22 cellular contexts compared by ENCODE assay signal in the genomic region with DNA sequence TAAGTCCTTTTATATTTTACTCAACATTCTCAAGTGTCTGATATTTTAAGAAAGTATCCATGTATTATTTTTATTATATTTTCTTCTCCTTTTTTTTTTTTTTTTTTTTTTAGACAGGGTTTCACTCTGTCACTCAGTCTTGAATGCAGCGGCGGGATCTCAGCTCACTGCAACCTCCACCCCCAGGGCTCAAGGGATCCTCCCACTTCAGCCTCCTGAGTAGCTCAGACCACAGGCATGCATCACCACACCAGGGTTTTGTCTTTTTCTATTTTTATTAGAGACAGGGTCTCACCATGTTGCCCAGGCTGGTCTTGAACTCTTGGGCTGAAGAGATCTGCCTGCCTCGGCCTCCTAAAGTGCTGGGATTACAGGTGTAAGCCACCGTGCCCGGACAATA.
DNase-seq lines count a peak whose midpoint lies in the region; ATAC-seq and TF ChIP-seq lines count a peak whose summit lies in the region.
"Had no signal": no experiment of that assay in that cellular context is flagged by ENCODE, and none has a peak within 500 bp of the region (broad histone marks: within the 10 kb centered on the region; RNA-seq: fewer than 3 reads in every experiment).

No MANE protein-coding gene starts in this region.

- TF ChIP-seq CTCF in MCF 10A (IDR thresholded peaks at IDR 0.05; ENCODE audit: unreplicated experiment) (no peak), psoas muscle (IDR thresholded peaks at IDR 0.05) (no peak)

- H3K4me3 ChIP-seq in psoas muscle = no peak overlapping the region
- H3K4me3 ChIP-seq: cardiac muscle cell, gastrocnemius medialis, SK-N-MC had no signal

- ATAC-seq in GM19324 (IDR thresholded peaks at IDR 0.05; ENCODE audit: low FRiP score, unreplicated experiment) (peak; percentile 5), GM21526 (IDR thresholded peaks at IDR 0.05; ENCODE audit: low FRiP score, unreplicated experiment) (peak; percentile 28), HG03039 (IDR thresholded peaks at IDR 0.05; ENCODE audit: unreplicated experiment) (peak; percentile 11), psoas muscle (no peak)
- ATAC-seq: gastrocnemius medialis, Panc1 had no signal

- no peak overlapping the region for H3K4me3 Mint-ChIP-seq in dendritic cell treated with granulocyte-macrophage colony-stimulating factor and Interleukin-4, amounts not matched to agents 40 ng/mL and 50 ng/mL, for 4 days
- H3K4me3 Mint-ChIP-seq in MCF 10A (ENCODE audit: unreplicated experiment) = no peak overlapping the region
- H3K4me3 Mint-ChIP-seq: activated CD4-positive, alpha-beta T cell treated with anti-CD3 and anti-CD28 coated beads for 36 hours; CD8-positive, alpha-beta memory T cell; H9; nephron progenitor cell had no signal

- H3K27ac ChIP-seq in psoas muscle = no peak overlapping the region
- H3K27ac ChIP-seq: cardiac muscle cell, gastrocnemius medialis, SK-N-MC had no signal

- no peak for DNase-seq in NCI-H82 treated with DMSO at 0.1 percent for 48 hours (lab: John Stamatoyannopoulos, UW; ENCODE audit: unreplicated experiment)
- no peak for DNase-seq in MCF 10A (ENCODE audit: unreplicated experiment)
- DNase-seq in T1000 (lab: John Stamatoyannopoulos, UW) = no peak
- no peak for DNase-seq in psoas muscle
- DNase-seq: activated CD4-positive, alpha-beta T cell treated with anti-CD3 and anti-CD28 coated beads for 36 hours; activated effector memory CD4-positive, alpha-beta T cell treated with anti-CD3 and anti-CD28 coated beads, Interleukin-2, amount 50 U/mL, for 16 hours; CD8-positive, alpha-beta memory T cell; erythroblast; gastrocnemius medialis; H9; NCI-H1048; NCI-H69; nephron progenitor cell; stimulated activated CD4-positive, alpha-beta T cell treated with anti-CD3 and anti-CD28 coated beads, Interleukin-2, amount 100 ng/mL, for 48 hours had no signal

- H3K27ac Mint-ChIP-seq in dendritic cell treated with granulocyte-macrophage colony-stimulating factor and Interleukin-4, amounts not matched to agents 40 ng/mL and 50 ng/mL, for 4 days = peak overlapping the region; percentile 71
- H3K27ac Mint-ChIP-seq in MCF 10A (ENCODE audit: low read depth, unreplicated experiment) = no peak overlapping the region
- H3K27ac Mint-ChIP-seq: activated CD4-positive, alpha-beta T cell treated with anti-CD3 and anti-CD28 coated beads for 36 hours; CD8-positive, alpha-beta memory T cell; H9; nephron progenitor cell; progenitor cell of endocrine pancreas had no signal

- POLR2A ChIA-PET in MCF 10A (lab: Yijun Ruan, JAX) = no interaction called here

- H3K4me1 ChIP-seq in psoas muscle = peaks cover 3% of the 10 kb centered on the region

- CTCF ChIA-PET in MCF 10A (lab: Yijun Ruan, JAX) = no interaction called here

- H3K36me3 Mint-ChIP-seq in dendritic cell treated with granulocyte-macrophage colony-stimulating factor and Interleukin-4, amounts not matched to agents 40 ng/mL and 50 ng/mL, for 4 days (ENCODE audit: low read depth) = no peaks in the 10 kb centered on the region
- H3K36me3 Mint-ChIP-seq in MCF 10A (ENCODE audit: insufficient read depth, unreplicated experiment) = no peaks in the 10 kb centered on the region
- H3K36me3 Mint-ChIP-seq: CD8-positive, alpha-beta memory T cell had no signal

- no peaks in the 10 kb centered on the region for H3K9me3 ChIP-seq in psoas muscle
- H3K9me3 ChIP-seq: gastrocnemius medialis had no signal

- BruUV-seq in MCF 10A (replicated peaks; lab: Mats Ljungman, UMichigan) = no TSS peak

- no peaks in the 10 kb centered on the region for H3K27me3 Mint-ChIP-seq in dendritic cell treated with granulocyte-macrophage colony-stimulating factor and Interleukin-4, amounts not matched to agents 40 ng/mL and 50 ng/mL, for 4 days
- no peaks in the 10 kb centered on the region for H3K27me3 Mint-ChIP-seq in MCF 10A (ENCODE audit: insufficient read depth, unreplicated experiment)
- H3K27me3 Mint-ChIP-seq: activated CD4-positive, alpha-beta T cell treated with anti-CD3 and anti-CD28 coated beads for 36 hours; progenitor cell of endocrine pancreas had no signal

- intact Hi-C loops in dendritic cell treated with granulocyte-macrophage colony-stimulating factor and Interleukin-4, amounts not matched to agents 40 ng/mL and 50 ng/mL, for 4 days (cut with micrococcal nuclease) = no loop called here
- intact Hi-C loops in MCF 10A (cut with micrococcal nuclease) (no loop called here), psoas muscle (cut with DNase I) (no loop called here)

- 87 to 100% (median 97%) methylated on average over 5 of the region's 5 CpGs for WGBS in psoas muscle, 3 donors

- peaks cover 18% of the 10 kb centered on the region for H3K4me1 Mint-ChIP-seq in dendritic cell treated with granulocyte-macrophage colony-stimulating factor and Interleukin-4, amounts not matched to agents 40 ng/mL and 50 ng/mL, for 4 days (ENCODE audit: low read depth)
- no peaks in the 10 kb centered on the region for H3K4me1 Mint-ChIP-seq in MCF 10A (ENCODE audit: insufficient read depth, unreplicated experiment)
- H3K4me1 Mint-ChIP-seq: activated CD4-positive, alpha-beta T cell treated with anti-CD3 and anti-CD28 coated beads for 36 hours; CD8-positive, alpha-beta memory T cell had no signal

- H3K27me3 ChIP-seq in psoas muscle (ENCODE audit: insufficient read depth in 3 of 3, low read length in 2 of 3) = no peaks in the 10 kb centered on the region
- H3K27me3 ChIP-seq: cardiac muscle cell, gastrocnemius medialis had no signal

- H3K36me3 ChIP-seq in psoas muscle (ENCODE audit: insufficient read depth in 1 of 2, low read depth in 1 of 2) = no peaks in the 10 kb centered on the region
- H3K36me3 ChIP-seq: cardiac muscle cell, gastrocnemius medialis had no signal

- H3K9me3 Mint-ChIP-seq in dendritic cell treated with granulocyte-macrophage colony-stimulating factor and Interleukin-4, amounts not matched to agents 40 ng/mL and 50 ng/mL, for 4 days = no peaks in the 10 kb centered on the region
- H3K9me3 Mint-ChIP-seq in MCF 10A (ENCODE audit: unreplicated experiment) = no peaks in the 10 kb centered on the region

Comparison
In these comparisons a context has a peak if more than half of its experiments do, and no peak if none do; other contexts are left out.
1. ATAC-seq: peak in GM19324 (single experiment), GM21526 (single experiment) and HG03039 (single experiment); none in psoas muscle (0 of 4).